9 cellular contexts compared by ENCODE assay signal in the genomic region with DNA sequence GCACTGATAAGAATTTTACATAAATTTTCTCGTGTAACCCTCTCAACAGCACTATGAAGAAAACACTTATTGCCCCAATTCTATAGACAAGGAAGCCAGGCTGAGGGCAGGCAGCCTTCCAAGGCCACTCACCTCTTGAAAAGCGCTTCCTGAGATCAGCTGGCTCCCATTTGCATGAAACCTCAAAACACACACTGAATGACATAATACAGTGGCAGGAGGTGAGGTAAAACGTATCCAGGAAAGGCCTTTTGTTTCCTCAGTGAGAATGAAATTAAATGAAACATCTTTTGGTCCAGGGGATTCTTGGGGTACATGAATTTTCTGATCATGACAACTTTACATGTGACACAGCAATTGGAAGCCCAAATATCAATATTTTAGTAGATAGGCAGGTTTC.
A peak's percentile ranks its signal among the peaks of the same experiment; 100 is the strongest.
DNase-seq lines count a peak whose midpoint lies in the region; ATAC-seq and TF ChIP-seq lines count a peak whose summit lies in the region.
"Had no signal": no experiment of that assay in that cellular context is flagged by ENCODE, and none has a peak within 500 bp of the region (broad histone marks: within the 10 kb centered on the region; RNA-seq: fewer than 3 reads in every experiment).

No MANE protein-coding gene starts in this region.

- no peak overlapping the region for H3K56ac ChIP-seq in H9 (ENCODE audit: insufficient read length, low read depth, low read length)

- H3K4me3 Mint-ChIP-seq in CD8-positive, alpha-beta memory T cell: peak overlapping the region; percentile 7 to 70 (median 46)
- H3K4me3 Mint-ChIP-seq in activated naive CD8-positive, alpha-beta T cell: peak overlapping the region; percentile 48
- H3K4me3 Mint-ChIP-seq in natural killer cell (peak overlapping the region; percentile 76), H9 (no peak overlapping the region)

- peaks cover 33% of the 10 kb centered on the region for H3K4me1 ChIP-seq in CD8-positive, alpha-beta memory T cell (ENCODE audit: insufficient read depth, low read length)
- H3K4me1 ChIP-seq in H9 (ENCODE audit: insufficient read depth, low read length): no peaks in the 10 kb centered on the region
- H3K4me1 ChIP-seq: body of pancreas had no signal

- H3K4ac ChIP-seq in H9 (ENCODE audit: low read depth, low read length): no peak overlapping the region

- H3K23me2 ChIP-seq in H9 (ENCODE audit: insufficient read length, low read depth, low read length, poor library complexity, severe bottlenecking): no peaks in the 10 kb centered on the region

- peaks cover 0 to 3% (median 0%) of the 10 kb centered on the region in 3 donors for H3K36me3 Mint-ChIP-seq in CD8-positive, alpha-beta memory T cell
- H3K36me3 Mint-ChIP-seq in activated naive CD8-positive, alpha-beta T cell: peaks cover 7% of the 10 kb centered on the region
- no peaks in the 10 kb centered on the region for H3K36me3 Mint-ChIP-seq in natural killer cell
- H3K36me3 Mint-ChIP-seq in H9 (ENCODE audit: insufficient read depth in 1 of 3, low read depth in 3 of 3): peaks cover 9 to 20% (median 18%) of the 10 kb centered on the region in 3 experiments; a peak in 6 of 7 replicates

- no CpG with 5 or more reads among the region's 3 CpGs for WGBS in H9 (ENCODE audit: extremely low coverage, insufficient read length, low lambda C conversion rate)

- H2BK15ac ChIP-seq in H9 (ENCODE audit: low read depth, low read length): no peak overlapping the region

- no peak overlapping the region for H3K4me3 ChIP-seq in CD8-positive, alpha-beta memory T cell (ENCODE audit: low read length)
- no peak overlapping the region for H3K4me3 ChIP-seq in coronary artery
- H3K4me3 ChIP-seq: body of pancreas had no signal

- peak in 4 of 5 donors; percentile 9 to 66 (median 31) for DNase-seq in CD8-positive, alpha-beta memory T cell
- DNase-seq in natural killer cell (no peak), DMS114 treated with DMSO at 0.1 percent for 48 hours (lab: John Stamatoyannopoulos, UW; ENCODE audit: unreplicated experiment) (no peak), H9 (no peak), coronary artery (ENCODE audit: low spot score) (no peak)

- H4K5ac ChIP-seq in H9 (ENCODE audit: insufficient read length, low read depth, low read length): no peak overlapping the region

- intact Hi-C loops in natural killer cell (cut with micrococcal nuclease): no loop called here

- POLR2A ChIA-PET in CD8-positive, alpha-beta memory T cell (lab: Charles Lee): no interaction called here

- H2AK5ac ChIP-seq in H9 (ENCODE audit: insufficient read length, low read length): no peak overlapping the region

- H2AFZ ChIP-seq in H9 (ENCODE audit: low read length): no peak overlapping the region

- H3K27ac ChIP-seq in CD8-positive, alpha-beta memory T cell (ENCODE audit: low read depth, low read length): peak overlapping the region; percentile 40
- no peak overlapping the region for H3K27ac ChIP-seq in H9 (ENCODE audit: insufficient read length, low read depth, low read length)
- no peak overlapping the region for H3K27ac ChIP-seq in coronary artery

- TF ChIP-seq CTCF in natural killer cell (IDR thresholded peaks at IDR 0.05): no peak
- no peak for TF ChIP-seq CTCF in H9 (conservative IDR thresholded peaks at IDR 0.05)
- TF ChIP-seq CTCF in coronary artery (IDR thresholded peaks at IDR 0.05): no peak

- no peak overlapping the region for H2BK20ac ChIP-seq in H9 (ENCODE audit: low read depth, low read length, poor library complexity, severe bottlenecking)

- no peak overlapping the region for H3K23ac ChIP-seq in H9 (ENCODE audit: insufficient read length, low read depth, low read length)

- CTCF ChIA-PET in CD8-positive, alpha-beta memory T cell (lab: Charles Lee): no interaction called here

- H3K9me3 ChIP-seq in CD8-positive, alpha-beta memory T cell (ENCODE audit: low read length): no peaks in the 10 kb centered on the region
- no peaks in the 10 kb centered on the region for H3K9me3 ChIP-seq in H9 (ENCODE audit: control insufficient read depth, low read depth, low read length)
- H3K9me3 ChIP-seq: body of pancreas had no signal

- H3K79me2 ChIP-seq in H9 (ENCODE audit: insufficient read depth, low read length): no peaks in the 10 kb centered on the region

- no peak overlapping the region for H3K14ac ChIP-seq in H9 (ENCODE audit: insufficient read depth, low read length)

- no peak overlapping the region for H3T11ph ChIP-seq in H9 (ENCODE audit: low read length)

- H4K20me1 ChIP-seq in H9 (ENCODE audit: control insufficient read depth, insufficient read depth, insufficient read length): no peaks in the 10 kb centered on the region

- H3K27ac Mint-ChIP-seq in CD8-positive, alpha-beta memory T cell: peak overlapping the region; percentile 74 to 92 (median 88)
- H3K27ac Mint-ChIP-seq in activated naive CD8-positive, alpha-beta T cell: peak overlapping the region; percentile 70
- H3K27ac Mint-ChIP-seq in natural killer cell (peak overlapping the region; percentile 86 to 93), H9 (no peak overlapping the region)

- H3K18ac ChIP-seq in H9 (ENCODE audit: insufficient read length, low read depth, low read length): no peak overlapping the region

- H3K27me3 ChIP-seq in CD8-positive, alpha-beta memory T cell (ENCODE audit: insufficient read depth, low read length, poor library complexity, severe bottlenecking): no peaks in the 10 kb centered on the region
- H3K27me3 ChIP-seq in H9 (ENCODE audit: insufficient read depth, low read length): no peaks in the 10 kb centered on the region
- H3K27me3 ChIP-seq: body of pancreas had no signal

- no peaks in the 10 kb centered on the region for H3K79me1 ChIP-seq in H9 (ENCODE audit: insufficient read depth, low read depth, low read length, poor library complexity, severe bottlenecking)

- no peak overlapping the region for H4K91ac ChIP-seq in H9 (ENCODE audit: insufficient read length, low read depth, low read length)

- ATAC-seq in GM19452 (IDR thresholded peaks at IDR 0.05; ENCODE audit: unreplicated experiment) (peak; percentile 73), HG03460 (IDR thresholded peaks at IDR 0.05; ENCODE audit: unreplicated experiment) (peak; percentile 84), natural killer cell (peak; percentile 27 to 69 (median 68))
- ATAC-seq: body of pancreas had no signal

- no peaks in the 10 kb centered on the region for H3K27me3 Mint-ChIP-seq in CD8-positive, alpha-beta memory T cell
- H3K27me3 Mint-ChIP-seq in activated naive CD8-positive, alpha-beta T cell: no peaks in the 10 kb centered on the region
- H3K27me3 Mint-ChIP-seq in natural killer cell (ENCODE audit: low read depth in 2 of 2) (no peaks in the 10 kb centered on the region), H9 (ENCODE audit: low read depth) (no peaks in the 10 kb centered on the region)

- no peak overlapping the region for H2BK12ac ChIP-seq in H9 (ENCODE audit: insufficient read length, low read depth, low read length)

- H2BK120ac ChIP-seq in H9 (ENCODE audit: low read depth, low read length, poor library complexity, severe bottlenecking): no peak overlapping the region

- no peak overlapping the region for H2BK5ac ChIP-seq in H9 (ENCODE audit: insufficient read length, low read length)

- no peak overlapping the region for H3K4me2 ChIP-seq in H9 (ENCODE audit: insufficient read depth, insufficient read length, low read length)

- H3K36me3 ChIP-seq in CD8-positive, alpha-beta memory T cell (ENCODE audit: insufficient read depth, low read length): no peaks in the 10 kb centered on the region

- H3K4me1 Mint-ChIP-seq in CD8-positive, alpha-beta memory T cell: peaks cover 37 to 44% (median 40%) of the 10 kb centered on the region in 3 donors
- H3K4me1 Mint-ChIP-seq in activated naive CD8-positive, alpha-beta T cell (ENCODE audit: low read depth): peaks cover 38% of the 10 kb centered on the region
- H3K4me1 Mint-ChIP-seq in natural killer cell (peaks cover 24 to 51% of the 10 kb centered on the region in 2 donors), H9 (peaks cover 0 to 4% of the 10 kb centered on the region in 2 experiments; a peak in 2 of 4 replicates)

- H3K9me3 Mint-ChIP-seq in CD8-positive, alpha-beta memory T cell: no peaks in the 10 kb centered on the region
- H3K9me3 Mint-ChIP-seq in activated naive CD8-positive, alpha-beta T cell (ENCODE audit: low read depth): peaks cover 4% of the 10 kb centered on the region
- H3K9me3 Mint-ChIP-seq in natural killer cell (no peaks in the 10 kb centered on the region), H9 (no peaks in the 10 kb centered on the region; a peak in 2 of 5 replicates)

- no peak overlapping the region for H4K8ac ChIP-seq in H9 (replicated peaks; ENCODE audit: insufficient read length, low read depth, low read length)

- no peak overlapping the region for H3K9ac ChIP-seq in H9 (ENCODE audit: extremely low read depth, insufficient read length, low read length)

Comparison
In these comparisons a context has a peak if more than half of its experiments do, and no peak if none do; other contexts are left out.
1. DNase-seq: peak in CD8-positive, alpha-beta memory T cell (4 of 5); none in natural killer cell (single experiment), DMS114 treated with DMSO at 0.1 percent for 48 hours (single experiment), H9 (single experiment) and coronary artery (single experiment).
2. H3K27ac Mint-ChIP-seq: peak in CD8-positive, alpha-beta memory T cell (8 of 8), activated naive CD8-positive, alpha-beta T cell (single experiment) and natural killer cell (2 of 2); none in H9 (0 of 3).
3. H3K4me3 Mint-ChIP-seq: peak in CD8-positive, alpha-beta memory T cell (7 of 7), activated naive CD8-positive, alpha-beta T cell (single experiment) and natural killer cell (single experiment); none in H9 (0 of 2).
4. Peak in every context shown above with its lines, with median percentiles within 50 percentile points of each other: ATAC-seq.